In the genomic region with DNA sequence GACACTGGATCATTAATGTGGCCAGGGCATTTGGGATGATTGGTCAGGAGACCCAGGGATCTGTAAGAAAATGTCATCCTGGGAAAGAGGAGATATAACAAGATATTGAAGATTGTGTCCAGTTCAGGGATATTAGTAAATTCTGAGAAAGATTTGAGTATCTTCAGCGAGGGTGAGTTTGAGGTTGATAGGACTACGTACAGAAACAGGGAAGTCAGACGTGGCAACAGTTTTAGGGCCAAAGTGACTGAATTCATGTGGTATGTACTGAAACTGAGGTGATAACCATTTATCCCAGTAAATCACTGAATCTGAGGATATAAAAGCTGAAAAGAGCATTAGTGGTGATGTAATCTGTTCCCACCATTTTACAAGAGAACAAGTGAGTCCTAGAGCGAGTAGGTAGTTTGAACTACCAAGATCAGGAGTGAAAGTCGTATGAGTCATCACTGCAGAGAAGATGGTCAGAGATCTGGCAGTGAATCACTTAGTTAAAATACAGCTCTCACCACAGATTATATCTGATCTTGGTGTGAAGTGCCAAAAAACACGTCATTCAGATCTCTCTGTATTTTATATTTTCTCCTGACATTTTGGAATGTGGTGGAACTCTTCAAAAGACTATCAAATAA, we compare ENCODE assay signal across 9 cellular contexts.
DNase-seq lines count a peak whose midpoint lies in the region; ATAC-seq and TF ChIP-seq lines count a peak whose summit lies in the region.
"Had no signal": no experiment of that assay in that cellular context is flagged by ENCODE, and none has a peak within 500 bp of the region (broad histone marks: within the 10 kb centered on the region; RNA-seq: fewer than 3 reads in every experiment).

No MANE protein-coding gene starts in this region.

- ATAC-seq in HG02943 (IDR thresholded peaks at IDR 0.05; ENCODE audit: low read depth, unreplicated experiment) (peak; percentile 100), T-helper 17 cell (no peak)

- H3K27ac ChIP-seq in uterus (peak overlapping the region; percentile 40 to 43), esophagus squamous epithelium (no peak overlapping the region)
- H3K27ac ChIP-seq: cardiac muscle cell had no signal

- TF ChIP-seq CTCF in foreskin fibroblast (IDR thresholded peaks at IDR 0.05; ENCODE audit: low read depth, low read length) (no peak), uterus (IDR thresholded peaks at IDR 0.05) (no peak), esophagus squamous epithelium (IDR thresholded peaks at IDR 0.05) (no peak)

- TF ChIP-seq POLR2A in uterus (IDR thresholded peaks at IDR 0.05) (no peak), esophagus squamous epithelium (IDR thresholded peaks at IDR 0.05) (no peak)

- H3K9me3 ChIP-seq in uterus (no peaks in the 10 kb centered on the region), esophagus squamous epithelium (no peaks in the 10 kb centered on the region), T-helper 17 cell (ENCODE audit: control insufficient read depth, low read length, poor library complexity, severe bottlenecking) (no peaks in the 10 kb centered on the region)

- no peak overlapping the region for H3K4me3 ChIP-seq in foreskin fibroblast (ENCODE audit: low read depth in 1 of 2, low read length in 2 of 2)
- H3K4me3 ChIP-seq in uterus = no peak overlapping the region
- no peak overlapping the region for H3K4me3 ChIP-seq in esophagus squamous epithelium
- H3K4me3 ChIP-seq: cardiac muscle cell had no signal

- H3K27me3 Mint-ChIP-seq in T-helper 17 cell = no peaks in the 10 kb centered on the region

- intact Hi-C loops in uterus (cut with DNase I; ENCODE audit: low total_unique reads) = no loop called here
- intact Hi-C loops in esophagus squamous epithelium (cut with DNase I) = no loop called here

- DNase-seq in stimulated activated CD4-positive, alpha-beta T cell treated with anti-CD3 and anti-CD28 coated beads, Interleukin-15, amount 100 ng/mL, for 24 hours = peak; percentile 2
- no peak for DNase-seq in stimulated activated CD4-positive, alpha-beta T cell treated with anti-CD3 and anti-CD28 coated beads, Interleukin-4, amount 100 ng/mL, for 24 hours
- DNase-seq in NOMO-1 treated with dmso at 0.1 percent for 144 hours (lab: John Stamatoyannopoulos, UW; ENCODE audit: unreplicated experiment) (peak; percentile 79), foreskin fibroblast (peak; percentile 87 to 91), uterus (peak in 1 of 2 donors; percentile 33), esophagus squamous epithelium (lab: John Stamatoyannopoulos, UW) (no peak), T-helper 17 cell (no peak)

- H3K27me3 ChIP-seq in uterus (no peaks in the 10 kb centered on the region), esophagus squamous epithelium (no peaks in the 10 kb centered on the region)
- H3K27me3 ChIP-seq: cardiac muscle cell had no signal

- no peak overlapping the region for H3K4me3 Mint-ChIP-seq in T-helper 17 cell

- WGBS in esophagus squamous epithelium, 2 donors = 63 to 70% methylated on average over 6 of the region's 6 CpGs

- H3K4me1 ChIP-seq in uterus (no peaks in the 10 kb centered on the region), esophagus squamous epithelium (no peaks in the 10 kb centered on the region)

- no peaks in the 10 kb centered on the region for H3K4me1 Mint-ChIP-seq in T-helper 17 cell

- H3K36me3 ChIP-seq in uterus = no peaks in the 10 kb centered on the region
- H3K36me3 ChIP-seq in esophagus squamous epithelium = no peaks in the 10 kb centered on the region
- H3K36me3 ChIP-seq: cardiac muscle cell had no signal

- H3K36me3 Mint-ChIP-seq in T-helper 17 cell (ENCODE audit: low read depth) = no peaks in the 10 kb centered on the region

- no peak overlapping the region for H3K27ac Mint-ChIP-seq in T-helper 17 cell

Comparison
In these comparisons a context has a peak if more than half of its experiments do, and no peak if none do; other contexts are left out.
1. DNase-seq: peak in stimulated activated CD4-positive, alpha-beta T cell treated with anti-CD3 and anti-CD28 coated beads, Interleukin-15, amount 100 ng/mL, for 24 hours (single experiment), NOMO-1 treated with dmso at 0.1 percent for 144 hours (single experiment) and foreskin fibroblast (2 of 2); none in stimulated activated CD4-positive, alpha-beta T cell treated with anti-CD3 and anti-CD28 coated beads, Interleukin-4, amount 100 ng/mL, for 24 hours (single experiment), esophagus squamous epithelium (single experiment) and T-helper 17 cell (0 of 3).
2. H3K27ac ChIP-seq: peak in uterus (2 of 2); none in esophagus squamous epithelium (0 of 4).